8 cellular contexts compared by ENCODE assay signal in genomic region chr11:60951909-60952741, GRCh38. TPM values are rescaled to one million over a fixed set of nuclear protein-coding genes. Genes with fewer than 3 reads are reported as not detected.
DNase-seq lines count a peak whose midpoint lies in the region; ATAC-seq and TF ChIP-seq lines count a peak whose summit lies in the region.

SLC15A3 (minus strand) TSS chr11:60952176; CDS start chr11:60951551, 625 bp downstream.

- intact Hi-C loops in CD4-positive, alpha-beta memory T cell (cut with micrococcal nuclease) = loop anchor here (2.0 kb wide), 1 partner anchor 37 kb away; the partner anchor contains the start of gene TMEM109

- peak within 1 kb of the TSS; percentile 29 to 85 (median 66) for H3K27ac Mint-ChIP-seq in CD4-positive, alpha-beta memory T cell
- H3K27ac Mint-ChIP-seq in activated CD4-positive, alpha-beta T cell treated with anti-CD3 and anti-CD28 coated beads, Interleukin-2, amount 10 ng/mL, durations not matched to agents 7 days and 5 days = peak within 1 kb of the TSS; percentile 86
- H3K27ac Mint-ChIP-seq in naive thymus-derived CD8-positive, alpha-beta T cell = peak within 1 kb of the TSS; percentile 86 to 98 (median 96)

- no peaks in the 10 kb centered on the region for H3K36me3 Mint-ChIP-seq in CD4-positive, alpha-beta memory T cell
- H3K36me3 Mint-ChIP-seq in activated CD4-positive, alpha-beta T cell treated with anti-CD3 and anti-CD28 coated beads, Interleukin-2, amount 10 ng/mL, durations not matched to agents 7 days and 5 days (ENCODE audit: low read depth) = no peaks in the 10 kb centered on the region
- H3K36me3 Mint-ChIP-seq in naive thymus-derived CD8-positive, alpha-beta T cell = no peaks in the 10 kb centered on the region

- ATAC-seq in GM19397 (IDR thresholded peaks at IDR 0.05; ENCODE audit: unreplicated experiment) = peak; percentile 73
- peak; percentile 62 for ATAC-seq in HG03457 (IDR thresholded peaks at IDR 0.05; ENCODE audit: unreplicated experiment)
- ATAC-seq in naive thymus-derived CD8-positive, alpha-beta T cell = peak; percentile 77 to 86

- H3K27me3 ChIP-seq in CD4-positive, alpha-beta memory T cell (ENCODE audit: insufficient read depth, low read length) = peaks cover 9% of the 10 kb centered on the region

- POLR2A ChIA-PET in CD4-positive, alpha-beta memory T cell (lab: Charles Lee; ENCODE audit: partially characterized antibody) = interaction anchor here (1.0 kb wide), 1 partner anchor 71 kb away, joined by 3 read pairs; no protein-coding TSS in a partner anchor
- POLR2A ChIA-PET in activated CD4-positive, alpha-beta T cell treated with anti-CD3 and anti-CD28 coated beads, Interleukin-2, amount 10 ng/mL, durations not matched to agents 7 days and 5 days (lab: Charles Lee) = no interaction called here
- POLR2A ChIA-PET in naive thymus-derived CD8-positive, alpha-beta T cell (lab: Charles Lee) = interaction anchor here (0.5 to 2.3 kb wide), 6 partner anchors 24 to 242 kb away, joined by 3 to 7 read pairs (median 3); partner anchors contain the start of gene PRPF19

- CTCF ChIA-PET in CD4-positive, alpha-beta memory T cell (lab: Charles Lee; ENCODE audit: partially characterized antibody) = no interaction called here
- CTCF ChIA-PET in activated CD4-positive, alpha-beta T cell treated with anti-CD3 and anti-CD28 coated beads, Interleukin-2, amount 10 ng/mL, durations not matched to agents 7 days and 5 days (lab: Charles Lee) = interaction anchor here (1.6 kb wide), 1 partner anchor 14 kb away, joined by 5 read pairs; no protein-coding TSS in a partner anchor

- H3K27ac ChIP-seq in CD4-positive, alpha-beta memory T cell (ENCODE audit: low read depth, low read length) = no peak within 1 kb of the TSS

- no peaks in the 10 kb centered on the region for H3K9me3 Mint-ChIP-seq in CD4-positive, alpha-beta memory T cell
- H3K9me3 Mint-ChIP-seq in activated CD4-positive, alpha-beta T cell treated with anti-CD3 and anti-CD28 coated beads, Interleukin-2, amount 10 ng/mL, durations not matched to agents 7 days and 5 days = no peaks in the 10 kb centered on the region
- no peaks in the 10 kb centered on the region for H3K9me3 Mint-ChIP-seq in naive thymus-derived CD8-positive, alpha-beta T cell

- peak in 2 of 5 donors; percentile 17 to 53 for DNase-seq in CD4-positive, alpha-beta memory T cell
- DNase-seq in activated CD4-positive, alpha-beta T cell treated with anti-CD3 and anti-CD28 coated beads, Interleukin-2, amount 10 ng/mL, durations not matched to agents 7 days and 5 days = peak; percentile 50
- peak; percentile 16 for DNase-seq in fibroblast of mammary gland (ENCODE audit: low read depth)
- peak in 9 of 10 donors; percentile 35 to 77 (median 51) for DNase-seq in naive thymus-derived CD8-positive, alpha-beta T cell
- DNase-seq in NCI-H345 (lab: John Stamatoyannopoulos, UW) = no peak
- no peak for DNase-seq in SHP77 (lab: John Stamatoyannopoulos, UW)

- H3K36me3 ChIP-seq in CD4-positive, alpha-beta memory T cell (ENCODE audit: insufficient read depth, low read length) = no peaks in the 10 kb centered on the region

- peaks cover 6 to 20% (median 11%) of the 10 kb centered on the region in 4 donors for H3K4me1 Mint-ChIP-seq in CD4-positive, alpha-beta memory T cell
- H3K4me1 Mint-ChIP-seq in activated CD4-positive, alpha-beta T cell treated with anti-CD3 and anti-CD28 coated beads, Interleukin-2, amount 10 ng/mL, durations not matched to agents 7 days and 5 days = peaks cover 32% of the 10 kb centered on the region
- H3K4me1 Mint-ChIP-seq in naive thymus-derived CD8-positive, alpha-beta T cell = peaks cover 25 to 56% (median 36%) of the 10 kb centered on the region in 4 donors

- H3K4me3 Mint-ChIP-seq in CD4-positive, alpha-beta memory T cell = peak within 1 kb of the TSS; percentile 72 to 88 (median 79)
- peak within 1 kb of the TSS; percentile 74 for H3K4me3 Mint-ChIP-seq in activated CD4-positive, alpha-beta T cell treated with anti-CD3 and anti-CD28 coated beads, Interleukin-2, amount 10 ng/mL, durations not matched to agents 7 days and 5 days
- H3K4me3 Mint-ChIP-seq in naive thymus-derived CD8-positive, alpha-beta T cell = peak within 1 kb of the TSS; percentile 83 to 97 (median 96)

- H3K27me3 Mint-ChIP-seq in CD4-positive, alpha-beta memory T cell = peaks cover 5 to 13% of the 10 kb centered on the region in 2 donors
- peaks cover 16% of the 10 kb centered on the region for H3K27me3 Mint-ChIP-seq in activated CD4-positive, alpha-beta T cell treated with anti-CD3 and anti-CD28 coated beads, Interleukin-2, amount 10 ng/mL, durations not matched to agents 7 days and 5 days
- no peaks in the 10 kb centered on the region for H3K27me3 Mint-ChIP-seq in naive thymus-derived CD8-positive, alpha-beta T cell

- TF ChIP-seq CTCF in fibroblast of mammary gland (conservative IDR thresholded peaks at IDR 0.05; ENCODE audit: control insufficient read depth, insufficient read depth, low read depth, low read length) = no peak

- H3K4me1 ChIP-seq in CD4-positive, alpha-beta memory T cell (ENCODE audit: insufficient read depth, low read length) = peaks cover 9% of the 10 kb centered on the region

- no peak within 1 kb of the TSS for H3K4me3 ChIP-seq in CD4-positive, alpha-beta memory T cell (ENCODE audit: low read length in 2 of 2)
- H3K4me3 ChIP-seq in fibroblast of mammary gland (ENCODE audit: control insufficient read depth, low read depth, low read length) = peak within 1 kb of the TSS; percentile 42

- no peaks in the 10 kb centered on the region for H3K9me3 ChIP-seq in CD4-positive, alpha-beta memory T cell (ENCODE audit: control insufficient read depth in 1 of 2, low read length in 2 of 2)

RNA-seq across cellular contexts. Expression of gene SLC15A3, which starts in this region (rescaled TPM):
- total RNA-seq in CD4-positive, alpha-beta memory T cell = 1 to 10 TPM; 4.6 to 5.4 TPM
- under 1 TPM in 1 of 2 donors, not detected in 1; 0.29 TPM for polyA plus RNA-seq in CD4-positive, alpha-beta memory T cell
- 1 to 10 TPM; 4.0 to 4.2 TPM for total RNA-seq in activated CD4-positive, alpha-beta T cell treated with anti-CD3 and anti-CD28 coated beads, Interleukin-2, amount 10 ng/mL, durations not matched to agents 7 days and 5 days
- total RNA-seq in naive thymus-derived CD8-positive, alpha-beta T cell = 10 to 100 TPM; 13.6 to 14.9 TPM
- 1 to 10 TPM in 2 of 3 donors, under 1 TPM in 1; 0.90 to 3.4 (median 1.0) TPM for polyA plus RNA-seq in naive thymus-derived CD8-positive, alpha-beta T cell

Comparison
In these comparisons a context has a peak if more than half of its experiments do, and no peak if none do; other contexts are left out.
1. DNase-seq: peak in activated CD4-positive, alpha-beta T cell treated with anti-CD3 and anti-CD28 coated beads, Interleukin-2, amount 10 ng/mL, durations not matched to agents 7 days and 5 days (single experiment), fibroblast of mammary gland (single experiment) and naive thymus-derived CD8-positive, alpha-beta T cell (9 of 10); none in NCI-H345 (single experiment) and SHP77 (0 of 2).
2. Peak in every context shown above with its lines, with median percentiles within 50 percentile points of each other: H3K27ac Mint-ChIP-seq, H3K4me3 Mint-ChIP-seq and ATAC-seq.